ENCODE assay signal across 19 cellular contexts in genomic region chr11:94730153-94730552, GRCh38.
"Had no signal": no experiment of that assay in that cellular context is flagged by ENCODE, and none has a peak within 500 bp of the region (broad histone marks: within the 10 kb centered on the region; RNA-seq: fewer than 3 reads in every experiment).

No MANE protein-coding gene starts in this region.

- ATAC-seq: body of pancreas, foreskin keratinocyte had no signal

- H3K27me3 ChIP-seq: body of pancreas, foreskin keratinocyte, neural progenitor cell, thyroid gland had no signal

- DNase-seq: activated CD4-positive, alpha-beta T cell treated with anti-CD3 and anti-CD28 coated beads, Interleukin-2, amount 10 ng/mL, durations not matched to agents 7 days and 5 days; activated CD4-positive, CD25-positive, alpha-beta regulatory T cell; activated CD8-positive, alpha-beta memory T cell treated with anti-CD3 and anti-CD28 coated beads, Interleukin-2, amount 50 U/mL, for 48 hours; activated gamma-delta T cell treated with Interleukin-2 at 50 U/mL for 16 hours; activated naive CD8-positive, alpha-beta T cell treated with anti-CD3 and anti-CD28 coated beads for 36 hours; amygdala; body of pancreas; caudate nucleus; glutamatergic neuron; stimulated activated CD4-positive, alpha-beta T cell treated with anti-CD3 and anti-CD28 coated beads, Interleukin-12 subunit alpha, Interleukin-12 subunit beta, amount 100 ng/mL, for 4 hours; stimulated activated CD4-positive, alpha-beta T cell treated with anti-CD3 and anti-CD28 coated beads, Interleukin-2, amount 100 ng/mL, for 24 hours; thyroid gland had no signal

- H2AFZ ChIP-seq: neural progenitor cell, parathyroid adenoma had no signal

- H3K9me3 ChIP-seq: body of pancreas, thyroid gland had no signal

- H3K4me3 ChIP-seq: body of pancreas, neural progenitor cell, thyroid gland had no signal

- H3K36me3 ChIP-seq: neural progenitor cell, thyroid gland had no signal

- H3K4me2 ChIP-seq: neural progenitor cell had no signal

- H3K79me2 ChIP-seq: parathyroid adenoma had no signal

- H3K27ac ChIP-seq: body of pancreas, foreskin keratinocyte, neural progenitor cell, parathyroid adenoma, thyroid gland had no signal

- H3K9ac ChIP-seq: neural progenitor cell, parathyroid adenoma had no signal

- H3K4me1 ChIP-seq: parathyroid adenoma had no signal

- FAIRE-seq: colon, endometrium, TTC549, urothelium cell line had no signal
